ENCODE assay signal across 8 cellular contexts in genomic region chr11:95924414-95924760, GRCh38. TPM values are rescaled to one million over a fixed set of nuclear protein-coding genes. Genes with fewer than 3 reads are reported as not detected.
DNase-seq lines count a peak whose midpoint lies in the region; ATAC-seq and TF ChIP-seq lines count a peak whose summit lies in the region.

No MANE protein-coding gene starts in this region.

- peak overlapping the region; percentile 86 for H3K27ac ChIP-seq in BLaER1

- peaks cover 23% of the 10 kb centered on the region for H3K4me1 Mint-ChIP-seq in nephron

- peak overlapping the region; percentile 96 to 99 (median 99) for H3K4me3 Mint-ChIP-seq in nephron

- H3K4me2 ChIP-seq in BLaER1: peak overlapping the region; percentile 84

- H3K9me3 Mint-ChIP-seq in nephron: peaks cover 3% of the 10 kb centered on the region

- no peaks in the 10 kb centered on the region for H4K20me1 ChIP-seq in BLaER1

- H3K4me1 ChIP-seq in BLaER1: peaks cover 22% of the 10 kb centered on the region

- ATAC-seq in HG02798 (IDR thresholded peaks at IDR 0.05; ENCODE audit: poor library complexity, unreplicated experiment) (no peak), GM21447 (IDR thresholded peaks at IDR 0.05; ENCODE audit: unreplicated experiment) (no peak)

- H3K27ac Mint-ChIP-seq in nephron: peak overlapping the region; percentile 97 to 99 (median 99)

- H3K27me3 Mint-ChIP-seq in nephron (ENCODE audit: low read depth): no peaks in the 10 kb centered on the region

- no peaks in the 10 kb centered on the region for H3K36me3 ChIP-seq in BLaER1

- H3K36me3 Mint-ChIP-seq in nephron (ENCODE audit: low read depth): no peaks in the 10 kb centered on the region

- DNase-seq in H4 (ENCODE audit: low spot score): peak; percentile 33
- peak; percentile 46 for DNase-seq in RPMI7951 (ENCODE audit: low read depth)
- DNase-seq in epithelial cell of esophagus (ENCODE audit: low read depth): no peak
- DNase-seq in GM20000 (ENCODE audit: low spot score): no peak

- TF ChIP-seq CTCF in epithelial cell of esophagus (IDR thresholded peaks at IDR 0.05; ENCODE audit: insufficient read depth, low read depth, low read length, missing control alignments) (no peak), nephron (IDR thresholded peaks at IDR 0.05; ENCODE audit: unreplicated experiment in 3 of 3) (no peak), GM20000 (IDR thresholded peaks at IDR 0.05; ENCODE audit: extremely low read depth, missing control alignments) (no peak)

- H3K9me3 ChIP-seq in BLaER1: no peaks in the 10 kb centered on the region

- no peaks in the 10 kb centered on the region for H3K27me3 ChIP-seq in BLaER1

- H3K9ac ChIP-seq in BLaER1: peak overlapping the region; percentile 88

- H3K4me3 ChIP-seq in BLaER1 (peak overlapping the region; percentile 85), epithelial cell of esophagus (ENCODE audit: low read length) (peak overlapping the region; percentile 88)

RNA-seq across cellular contexts. Expression of gene MTMR2, which starts 0.5 kb away (rescaled TPM):
- 28.9 and 30.3 TPM in 2 replicates for total RNA-seq in H4 (2014; rRNA removed; shearing (Covaris generic))
- total RNA-seq in RPMI7951 (2014; rRNA removed; shearing (Covaris generic)): 29.7 and 42.7 TPM in 2 replicates

Comparison
In these comparisons a context has a peak if more than half of its experiments do, and no peak if none do; other contexts are left out.
1. DNase-seq: peak in H4 (single experiment) and RPMI7951 (single experiment); none in epithelial cell of esophagus (single experiment) and GM20000 (single experiment).